Comparison of ENCODE assay signal across 13 cellular contexts in genomic region chr14:22978487-22978837, GRCh38. TPM values are rescaled to one million over a fixed set of nuclear protein-coding genes. Genes with fewer than 3 reads are reported as not detected.
DNase-seq lines count a peak whose midpoint lies in the region; ATAC-seq, FAIRE-seq and TF ChIP-seq lines count a peak whose summit lies in the region.
"Had no signal": no experiment of that assay in that cellular context is flagged by ENCODE, and none has a peak within 500 bp of the region (broad histone marks: within the 10 kb centered on the region; RNA-seq: fewer than 3 reads in every experiment).

No MANE protein-coding gene starts in this region.

- peaks cover 0 to 32% (median 19%) of the 10 kb centered on the region in 11 experiments; a peak in 14 of 22 replicates for H3K36me3 ChIP-seq in BLaER1 treated with 17β-estradiol and CSF1 and Interleukin-3, amounts not matched to agents 10 nM and 100 nM
- H3K36me3 ChIP-seq in Panc1 (ENCODE audit: control insufficient read depth, insufficient read depth, low read length) (peaks cover 3% of the 10 kb centered on the region; the same call in 1 of the 2 replicates), fibroblast of lung (ENCODE audit: control insufficient read depth, insufficient read depth, low read length) (peaks cover 6% of the 10 kb centered on the region), pancreas (no peaks in the 10 kb centered on the region)
- H3K36me3 ChIP-seq: ovary had no signal

- no peaks in the 10 kb centered on the region for H3K9me3 ChIP-seq in BLaER1 treated with 17β-estradiol and CSF1 and Interleukin-3, amounts not matched to agents 10 nM and 100 nM (replicated peaks in 1 of 11)
- H3K9me3 ChIP-seq in Panc1 (ENCODE audit: control insufficient read depth, insufficient read depth, low read depth, low read length), result no peaks in the 10 kb centered on the region
- no peaks in the 10 kb centered on the region for H3K9me3 ChIP-seq in fibroblast of lung (ENCODE audit: control insufficient read depth, insufficient read depth, low read depth, low read length)
- no peaks in the 10 kb centered on the region for H3K9me3 ChIP-seq in pancreas
- H3K9me3 ChIP-seq: ovary had no signal

- H4K20me1 ChIP-seq in BLaER1 treated with 17β-estradiol and CSF1 and Interleukin-3, amounts not matched to agents 10 nM and 100 nM, result peaks cover 0 to 32% (median 0%) of the 10 kb centered on the region in 11 experiments; a peak in 6 of 22 replicates
- H4K20me1 ChIP-seq in fibroblast of lung (ENCODE audit: control insufficient read depth, extremely low read depth, insufficient read depth, low read length), result no peaks in the 10 kb centered on the region

- H3K79me2 ChIP-seq in fibroblast of lung (ENCODE audit: control insufficient read depth, insufficient read depth, low read length), result peaks cover 44% of the 10 kb centered on the region

- no peak for DNase-seq in Panc1 (ENCODE audit: low read depth, low spot score)
- DNase-seq in fibroblast of lung (ENCODE audit: low read depth in 2 of 2), result peak in 1 of 2 donors; percentile 24
- DNase-seq in pancreas, result no peak
- no peak for DNase-seq in SK-N-DZ (ENCODE audit: low spot score)
- no peak for DNase-seq in activated CD4-positive, alpha-beta T cell treated with anti-CD3 and anti-CD28 coated beads, Interleukin-2, amount 50 U/mL, for 1 hour
- DNase-seq in T-cell, result no peak
- no peak for DNase-seq in SIG-M5 (lab: John Stamatoyannopoulos, UW)
- DNase-seq: activated T-cell treated with anti-CD3 and anti-CD28 coated beads, Interleukin-2, amount 50 U/mL, for 4 hours; hippocampal formation; Kasumi-1 had no signal

- intact Hi-C loops in Panc1 (cut with micrococcal nuclease; ENCODE audit: unreplicated experiment), result no loop called here
- intact Hi-C loops in pancreas (cut with DNase I), result loop anchor here in 1 of 3 donors (10.0 kb wide), 1 partner anchor 104 kb away; the partner anchor contains the start of gene LRP10

- no peak for FAIRE-seq in pancreas (lab: Jason Lieb, UNC)

- CTCF ChIA-PET in Panc1 (lab: Charles Lee), result interaction anchor here (0.8 kb wide), 1 partner anchor 18 kb away, joined by 7 read pairs; no protein-coding TSS in a partner anchor
- CTCF ChIA-PET in T-cell (lab: Charles Lee), result interaction anchor here (0.6 to 1.4 kb wide), 3 partner anchors 14 to 48 kb away, joined by 3 to 5 read pairs (median 4); no protein-coding TSS in a partner anchor

- POLR2A ChIA-PET in Panc1 (lab: Charles Lee), result no interaction called here
- POLR2A ChIA-PET in T-cell (lab: Charles Lee), result no interaction called here

- H3K4me1 Mint-ChIP-seq in T-cell, result peaks cover 8 to 11% (median 9%) of the 10 kb centered on the region in 3 donors
- H3K4me1 Mint-ChIP-seq: central memory CD8-positive, alpha-beta T cell had no signal

- no peak for ATAC-seq in Panc1
- ATAC-seq in pancreas, result no peak
- ATAC-seq in T-cell (replicated peaks in 1 of 4), result no peak
- ATAC-seq: activated T-cell treated with anti-CD3 and anti-CD28 coated beads, Interleukin-2, amount 50 U/mL, for 4 hours had no signal

- H3K4me3 Mint-ChIP-seq in T-cell, result no peak overlapping the region
- H3K4me3 Mint-ChIP-seq: activated T-cell treated with anti-CD3 and anti-CD28 coated beads, Interleukin-2, amount 50 U/mL, for 4 hours; central memory CD8-positive, alpha-beta T cell had no signal

- H3K4me3 ChIP-seq in BLaER1 treated with 17β-estradiol and CSF1 and Interleukin-3, amounts not matched to agents 10 nM and 100 nM, result no peak overlapping the region
- H3K4me3 ChIP-seq in Panc1 (ENCODE audit: low read depth in 2 of 2, low read length in 2 of 2) (peak overlapping the region; percentile 66 to 76), fibroblast of lung (replicated peaks in 1 of 4; ENCODE audit: control extremely low read depth in 1 of 4, insufficient read depth in 1 of 4, low read depth in 3 of 4, low read length in 4 of 4) (peak overlapping the region in 3 of 4 experiments; percentile 4 to 34 (median 21)), pancreas (no peak overlapping the region)
- H3K4me3 ChIP-seq: ovary had no signal

- peak overlapping the region in 6 of 11 experiments; percentile 17 to 98 (median 86); a peak in 11 of 22 replicates for H3K4me2 ChIP-seq in BLaER1 treated with 17β-estradiol and CSF1 and Interleukin-3, amounts not matched to agents 10 nM and 100 nM
- peak overlapping the region; percentile 71 for H3K4me2 ChIP-seq in fibroblast of lung (ENCODE audit: extremely low read depth, insufficient read depth, low read length)

- peak overlapping the region in 2 of 11 experiments; percentile 19 to 69; a peak in 1 of 22 replicates for H3K9ac ChIP-seq in BLaER1 treated with 17β-estradiol and CSF1 and Interleukin-3, amounts not matched to agents 10 nM and 100 nM
- no peak overlapping the region for H3K9ac ChIP-seq in fibroblast of lung (ENCODE audit: insufficient read depth, low read length)

- H3K27me3 ChIP-seq in BLaER1 treated with 17β-estradiol and CSF1 and Interleukin-3, amounts not matched to agents 10 nM and 100 nM, result peaks cover 20 to 40% (median 30%) of the 10 kb centered on the region in 11 experiments
- H3K27me3 ChIP-seq in Panc1 (ENCODE audit: control insufficient read depth, insufficient read depth, low read length), result no peaks in the 10 kb centered on the region
- H3K27me3 ChIP-seq in fibroblast of lung (ENCODE audit: control insufficient read depth, insufficient read depth, low read length), result no peaks in the 10 kb centered on the region
- H3K27me3 ChIP-seq in pancreas, result no peaks in the 10 kb centered on the region
- H3K27me3 ChIP-seq: ovary had no signal

- WGBS in pancreas, 2 donors, result 55 to 73% methylated on average over 3 of the region's 3 CpGs

- BruUV-seq in Panc1 (replicated peaks; lab: Mats Ljungman, UMichigan), result no TSS peak

- H2AFZ ChIP-seq in fibroblast of lung (ENCODE audit: low read length), result no peak overlapping the region

- in situ Hi-C loops in Panc1 (cut with HindIII; ENCODE audit: low pct_unique_long_range_greater_than_20kb, low sequenced_read_pairs), result no loop called here

- peaks cover 10 to 63% (median 57%) of the 10 kb centered on the region in 10 experiments for H3K4me1 ChIP-seq in BLaER1 treated with 17β-estradiol and CSF1 and Interleukin-3, amounts not matched to agents 10 nM and 100 nM
- H3K4me1 ChIP-seq in Panc1 (ENCODE audit: control insufficient read depth, insufficient read depth, low read length), result peaks cover 29% of the 10 kb centered on the region
- peaks cover 45% of the 10 kb centered on the region for H3K4me1 ChIP-seq in fibroblast of lung (ENCODE audit: control insufficient read depth, extremely low read depth, insufficient read depth, low read length)
- H3K4me1 ChIP-seq in pancreas, result peaks cover 23 to 33% (median 29%) of the 10 kb centered on the region in 3 donors

- no peaks in the 10 kb centered on the region for H3K36me3 Mint-ChIP-seq in T-cell

- H3K27me3 Mint-ChIP-seq in T-cell, result no peaks in the 10 kb centered on the region

- no peak overlapping the region for H3K27ac Mint-ChIP-seq in T-cell

- H3K27ac ChIP-seq in BLaER1 treated with 17β-estradiol and CSF1 and Interleukin-3, amounts not matched to agents 10 nM and 100 nM, result no peak overlapping the region
- H3K27ac ChIP-seq in Panc1 (ENCODE audit: low read length) (peak overlapping the region; percentile 96), fibroblast of lung (ENCODE audit: insufficient read depth, low read length) (peak overlapping the region; percentile 55), pancreas (peak overlapping the region; percentile 70 to 79 (median 78))

- TF ChIP-seq CTCF in Panc1 (IDR thresholded peaks at IDR 0.05) (no peak), fibroblast of lung (conservative IDR thresholded peaks at IDR 0.05 in 1 of 2, IDR thresholded peaks at IDR 0.05 in 1 of 2; ENCODE audit: low read depth in 1 of 2, low read length in 2 of 2) (no peak), pancreas (IDR thresholded peaks at IDR 0.05) (no peak)

- H3K9me3 Mint-ChIP-seq in T-cell, result no peaks in the 10 kb centered on the region
- H3K9me3 Mint-ChIP-seq: activated T-cell treated with anti-CD3 and anti-CD28 coated beads, Interleukin-2, amount 50 U/mL, for 4 hours; central memory CD8-positive, alpha-beta T cell had no signal

RNA-seq across cellular contexts. Expression of gene AJUBA, which starts 3.9 kb away (rescaled TPM):
- total RNA-seq in Panc1 (2021; ENCODE audit: unreplicated experiment), result 50.2 TPM
- polyA plus RNA-seq in Panc1 (2012; ENCODE audit: insufficient read length), result 22.9 TPM
- 57.0 and 84.9 TPM in 2 replicates for total RNA-seq in fibroblast of lung
- 26.1 and 41.3 TPM in 2 replicates for polyA plus RNA-seq in fibroblast of lung
- 27.2 and 39.8 TPM in 2 replicates for polyA plus RNA-seq in fibroblast of lung (2012)
- polyA minus RNA-seq in fibroblast of lung (ENCODE audit: low replicate concordance), result 100 and 151 TPM in 2 replicates
- total RNA-seq in pancreas, result 10 to 100 TPM in 2 of 6 donors, 1 to 10 TPM in 4; 5.4 to 17.8 (median 9.1) TPM
- 1 to 10 TPM; 6.3 to 9.5 TPM for polyA plus RNA-seq in pancreas
- polyA plus RNA-seq in SK-N-DZ (2014; cell fraction: cytosol; rRNA removed), result 2.7 and 3.7 TPM in 2 replicates
- polyA plus RNA-seq in SK-N-DZ (2014; cell fraction: nucleus; rRNA removed), result 3.4 and 4.8 TPM in 2 replicates
- total RNA-seq in T-cell, result 1 to 10 TPM; 1.8 to 3.1 (median 2.4) TPM

RNA-seq across cellular contexts. Expression of gene HAUS4, which starts 21.6 kb away (rescaled TPM):
- 25.7 TPM for total RNA-seq in Panc1 (2021; ENCODE audit: unreplicated experiment)
- polyA plus RNA-seq in Panc1 (2012; ENCODE audit: insufficient read length), result 14.1 TPM
- 47.9 and 53.9 TPM in 2 replicates for total RNA-seq in fibroblast of lung
- polyA plus RNA-seq in fibroblast of lung, result 21.9 and 25.8 TPM in 2 replicates
- 19.7 and 25.0 TPM in 2 replicates for polyA plus RNA-seq in fibroblast of lung (2012)
- 5.9 and 17.1 TPM in 2 replicates for polyA minus RNA-seq in fibroblast of lung (ENCODE audit: low replicate concordance)
- total RNA-seq in pancreas, result 10 to 100 TPM; 18.4 to 31.8 (median 23.4) TPM
- 10 to 100 TPM; 13.6 to 17.0 TPM for polyA plus RNA-seq in pancreas
- polyA plus RNA-seq in SK-N-DZ (2014; cell fraction: cytosol; rRNA removed), result 87.7 and 96.6 TPM in 2 replicates
- 86.2 and 93.0 TPM in 2 replicates for polyA plus RNA-seq in SK-N-DZ (2014; cell fraction: nucleus; rRNA removed)
- 10 to 100 TPM; 19.2 to 37.1 (median 23.8) TPM for total RNA-seq in T-cell

RNA-seq across cellular contexts. Expression of gene C14orf93, which starts 31.5 kb away (rescaled TPM):
- 5.6 TPM for total RNA-seq in Panc1 (2021; ENCODE audit: unreplicated experiment)
- polyA plus RNA-seq in Panc1 (2012; ENCODE audit: insufficient read length), result 7.1 TPM
- total RNA-seq in fibroblast of lung, result 10.5 and 13.0 TPM in 2 replicates
- polyA plus RNA-seq in fibroblast of lung, result 4.8 and 5.4 TPM in 2 replicates
- 3.8 and 4.5 TPM in 2 replicates for polyA plus RNA-seq in fibroblast of lung (2012)
- polyA minus RNA-seq in fibroblast of lung (ENCODE audit: low replicate concordance), result 3.7 and 19.9 TPM in 2 replicates
- 1 to 10 TPM; 4.3 to 7.5 (median 5.4) TPM for total RNA-seq in pancreas
- 10 to 100 TPM in 1 of 2 donors, 1 to 10 TPM in 1; 8.3 to 11.3 TPM for polyA plus RNA-seq in pancreas
- polyA plus RNA-seq in SK-N-DZ (2014; cell fraction: cytosol; rRNA removed), result 25.3 and 34.9 TPM in 2 replicates
- 25.0 and 38.7 TPM in 2 replicates for polyA plus RNA-seq in SK-N-DZ (2014; cell fraction: nucleus; rRNA removed)
- 10 to 100 TPM; 10.8 to 13.7 (median 12.4) TPM for total RNA-seq in T-cell

RNA-seq across cellular contexts. Expression of gene PRMT5, which starts 49.3 kb away (rescaled TPM):
- total RNA-seq in Panc1 (2021; ENCODE audit: unreplicated experiment) (108 TPM), fibroblast of lung (50.3 and 54.8 TPM in 2 replicates), pancreas (10 to 100 TPM; 16.3 to 31.8 (median 29.2) TPM), T-cell (10 to 100 TPM; 17.7 to 45.3 (median 37.5) TPM)
- 200 TPM for polyA plus RNA-seq in Panc1 (2012; ENCODE audit: insufficient read length)
- polyA plus RNA-seq in fibroblast of lung (91.7 and 136 TPM in 2 replicates), pancreas (10 to 100 TPM; 15.6 to 27.5 TPM)
- 76.2 and 138 TPM in 2 replicates for polyA plus RNA-seq in fibroblast of lung (2012)
- 184 and 335 TPM in 2 replicates for polyA minus RNA-seq in fibroblast of lung (ENCODE audit: low replicate concordance)
- 93.5 and 106 TPM in 2 replicates for polyA plus RNA-seq in SK-N-DZ (2014; cell fraction: cytosol; rRNA removed)
- 143 and 178 TPM in 2 replicates for polyA plus RNA-seq in SK-N-DZ (2014; cell fraction: nucleus; rRNA removed)

RNA-seq across cellular contexts. Expression of gene PSMB5, which starts 56.2 kb away (rescaled TPM):
- total RNA-seq in Panc1 (2021; ENCODE audit: unreplicated experiment) (149 TPM), fibroblast of lung (166 and 204 TPM in 2 replicates), pancreas (10 to 100 TPM; 29.6 to 50.4 (median 45.9) TPM), T-cell (10 to 100 TPM; 20.6 to 43.9 (median 38.0) TPM)
- 252 TPM for polyA plus RNA-seq in Panc1 (2012; ENCODE audit: insufficient read length)
- polyA plus RNA-seq in fibroblast of lung (237 and 276 TPM in 2 replicates), pancreas (10 to 100 TPM; 31.8 to 62.9 TPM)
- polyA plus RNA-seq in fibroblast of lung (2012), result 213 and 248 TPM in 2 replicates
- 184 and 186 TPM in 2 replicates for polyA minus RNA-seq in fibroblast of lung (ENCODE audit: low replicate concordance)
- 295 and 318 TPM in 2 replicates for polyA plus RNA-seq in SK-N-DZ (2014; cell fraction: cytosol; rRNA removed)
- polyA plus RNA-seq in SK-N-DZ (2014; cell fraction: nucleus; rRNA removed), result 104 and 163 TPM in 2 replicates

Comparison
In these comparisons a context has a peak if more than half of its experiments do, and no peak if none do; other contexts are left out.
1. H3K27ac ChIP-seq: peak in Panc1 (single experiment), fibroblast of lung (single experiment) and pancreas (4 of 4); none in BLaER1 treated with 17β-estradiol and CSF1 and Interleukin-3, amounts not matched to agents 10 nM and 100 nM (0 of 11).
2. H3K4me3 ChIP-seq: peak in Panc1 (2 of 2) and fibroblast of lung (3 of 4); none in BLaER1 treated with 17β-estradiol and CSF1 and Interleukin-3, amounts not matched to agents 10 nM and 100 nM (0 of 10) and pancreas (0 of 4).